ENCODE assay signal across 14 cellular contexts in genomic region chr7:23275906-23276305, GRCh38. TPM values are rescaled to one million over a fixed set of nuclear protein-coding genes. Genes with fewer than 3 reads are reported as not detected.
"Had no signal": no experiment of that assay in that cellular context is flagged by ENCODE, and none has a peak within 500 bp of the region (broad histone marks: within the 10 kb centered on the region; RNA-seq: fewer than 3 reads in every experiment).

No MANE protein-coding gene starts in this region.

- ATAC-seq: body of pancreas; left ventricle myocardium superior; naive thymus-derived CD8-positive, alpha-beta T cell; stimulated activated naive CD8-positive, alpha-beta T cell treated with anti-CD3 and anti-CD28 coated beads, Interleukin-15, amount 100 ng/mL, for 72 hours had no signal

- H3K27me3 ChIP-seq: body of pancreas, neutrophil, upper lobe of left lung had no signal

- H3K4me3 ChIP-seq: body of pancreas, coronary artery, upper lobe of left lung had no signal

- H3K9me3 ChIP-seq: body of pancreas, neutrophil, upper lobe of left lung had no signal

- DNase-seq: activated CD4-positive, CD25-positive, alpha-beta regulatory T cell treated with anti-CD3 and anti-CD28 coated beads, Interleukin-2, amount 50 U/mL, for 72 hours; activated naive CD8-positive, alpha-beta T cell treated with anti-CD3 and anti-CD28 coated beads for 36 hours; amygdala; body of pancreas; caudate nucleus; effector CD8-positive, alpha-beta T cell; foreskin melanocyte; left ventricle myocardium superior; naive thymus-derived CD8-positive, alpha-beta T cell; stimulated activated CD4-positive, alpha-beta T cell treated with anti-CD3 and anti-CD28 coated beads, Interleukin-1b, Interleukin-23, amount 100 ng/mL, for 48 hours; stimulated activated naive CD8-positive, alpha-beta T cell treated with anti-CD3 and anti-CD28 coated beads, Interleukin-15, amount 100 ng/mL, for 72 hours; upper lobe of left lung had no signal

- H3K36me3 ChIP-seq: neutrophil, upper lobe of left lung had no signal

- H3K27ac ChIP-seq: body of pancreas, coronary artery, neutrophil, upper lobe of left lung had no signal

RNA-seq across cellular contexts. Expression of gene GPNMB, which starts 29.3 kb away (rescaled TPM):
- polyA plus RNA-seq: naive thymus-derived CD8-positive, alpha-beta T cell had no signal
